In the genomic region with DNA sequence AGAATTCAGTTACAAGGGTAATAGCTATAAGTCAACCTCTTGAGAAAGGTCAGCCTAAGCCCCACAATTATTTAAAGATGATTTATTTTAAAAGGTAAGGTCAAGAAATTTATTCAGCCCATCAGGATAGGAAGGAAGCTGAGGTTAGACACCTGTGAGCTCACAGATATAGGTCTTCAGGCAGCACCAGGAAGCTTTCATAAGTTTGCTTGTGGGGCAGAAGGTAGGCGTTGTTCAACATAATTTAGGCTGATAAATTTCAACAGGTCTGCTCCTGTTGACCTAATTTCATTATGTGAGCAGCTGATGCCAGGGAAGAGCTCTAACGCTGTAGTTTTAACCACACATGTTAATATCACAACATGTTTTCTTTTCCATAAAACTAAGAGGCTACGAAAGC, we compare ENCODE assay signal across 26 cellular contexts.
A peak's percentile ranks its signal among the peaks of the same experiment; 100 is the strongest.
DNase-seq lines count a peak whose midpoint lies in the region; ATAC-seq and TF ChIP-seq lines count a peak whose summit lies in the region.
"Had no signal": no experiment of that assay in that cellular context is flagged by ENCODE, and none has a peak within 500 bp of the region (broad histone marks: within the 10 kb centered on the region; RNA-seq: fewer than 3 reads in every experiment).

No MANE protein-coding gene starts in this region.

- no peaks in the 10 kb centered on the region for H3K9me3 ChIP-seq in spleen
- H3K9me3 ChIP-seq: BE2C, esophagus squamous epithelium, sigmoid colon, SJSA1, stomach had no signal

- H3K4me1 ChIP-seq in spleen, result peaks cover 5 to 82% (median 27%) of the 10 kb centered on the region in 6 donors

- CTCF ChIA-PET in activated CD4-positive, alpha-beta memory T cell treated with anti-CD3 and anti-CD28 coated beads for 36 hours (lab: Charles Lee), result interaction anchor here (0.9 to 1.0 kb wide), 2 partner anchors 9 to 165 kb away, joined by 3 read pairs; a partner anchor contains a TSS
- CTCF ChIA-PET in activated CD4-positive, alpha-beta memory T cell treated with anti-CD3 and anti-CD28 coated beads, Interleukin-2, amount 10 ng/mL, durations not matched to agents 7 days and 5 days (lab: Charles Lee), result interaction anchor here (0.9 to 1.2 kb wide), 3 partner anchors 31 to 151 kb away, joined by 3 read pairs; no protein-coding TSS in a partner anchor
- CTCF ChIA-PET in WTC11 (lab: Charles Lee), result interaction anchor here (0.6 kb wide), 1 partner anchor 76 kb away, joined by 3 read pairs; no protein-coding TSS in a partner anchor

- no peak overlapping the region for H3K4me3 Mint-ChIP-seq in activated CD4-positive, alpha-beta memory T cell treated with anti-CD3 and anti-CD28 coated beads for 36 hours
- H3K4me3 Mint-ChIP-seq in activated CD4-positive, alpha-beta memory T cell treated with anti-CD3 and anti-CD28 coated beads, Interleukin-2, amount 10 ng/mL, durations not matched to agents 7 days and 5 days, result no peak overlapping the region
- no peak overlapping the region for H3K4me3 Mint-ChIP-seq in WTC11

- H3K27ac Mint-ChIP-seq in activated CD4-positive, alpha-beta memory T cell treated with anti-CD3 and anti-CD28 coated beads for 36 hours, result peak overlapping the region; percentile 21
- H3K27ac Mint-ChIP-seq in activated CD4-positive, alpha-beta memory T cell treated with anti-CD3 and anti-CD28 coated beads, Interleukin-2, amount 10 ng/mL, durations not matched to agents 7 days and 5 days, result no peak overlapping the region
- peak overlapping the region; percentile 15; the same call in 1 of the 2 replicates for H3K27ac Mint-ChIP-seq in WTC11

- no peak for DNase-seq in activated CD4-positive, alpha-beta memory T cell treated with anti-CD3 and anti-CD28 coated beads for 36 hours
- no peak for DNase-seq in activated CD4-positive, alpha-beta memory T cell treated with anti-CD3 and anti-CD28 coated beads, Interleukin-2, amount 10 ng/mL, durations not matched to agents 7 days and 5 days
- DNase-seq in WTC11 (ENCODE audit: low spot score) (no peak), left lobe of liver (ENCODE audit: low spot score) (no peak), spleen (no peak)
- DNase-seq in activated CD4-positive, alpha-beta T cell treated with anti-CD3 and anti-CD28 coated beads, Interleukin-2, amount 50 U/mL, for 4 hours, result no peak
- DNase-seq in stimulated activated CD4-positive, alpha-beta T cell treated with anti-CD3 and anti-CD28 coated beads, Interleukin-12 subunit alpha, Interleukin-12 subunit beta, amount 100 ng/mL, for 4 hours, result no peak
- DNase-seq: 8988T; activated CD8-positive, alpha-beta memory T cell treated with anti-CD3 and anti-CD28 coated beads, Interleukin-2, amount 50 U/mL, for 48 hours; activated gamma-delta T cell; BE2C; cerebellar nuclear complex; esophagus squamous epithelium; GF-D8; H7; left colon; NCI-H1417 treated with DMSO at 0.1 percent for 48 hours; NCI-H2171; NCI-H526; PC-3; sigmoid colon; stimulated activated CD4-positive, alpha-beta T cell treated with anti-CD3 and anti-CD28 coated beads, Interleukin-2, amount 100 ng/mL, for 24 hours; stomach had no signal

- H3K4me3 ChIP-seq in spleen, result no peak overlapping the region
- H3K4me3 ChIP-seq: esophagus squamous epithelium, GM12878, sigmoid colon, SJSA1, stomach had no signal

- WGBS in spleen, 5 donors, result 56 to 64% (median 60%) methylated on average over 3 of the region's 3 CpGs

- ATAC-seq in WTC11 (no peak), left lobe of liver (peak; percentile 58), GM21360 (IDR thresholded peaks at IDR 0.05; ENCODE audit: unreplicated experiment) (no peak)
- ATAC-seq: GM12878, left colon, PC-3 had no signal

- peak overlapping the region in 6 of 8 donors; percentile 4 to 58 (median 32) for H3K27ac ChIP-seq in spleen
- H3K27ac ChIP-seq: SJSA1 had no signal

- POLR2A ChIA-PET in activated CD4-positive, alpha-beta memory T cell treated with anti-CD3 and anti-CD28 coated beads for 36 hours (lab: Charles Lee), result interaction anchor here (0.6 to 1.6 kb wide), 2 partner anchors 16 to 114 kb away, joined by 3 to 4 read pairs; no protein-coding TSS in a partner anchor
- POLR2A ChIA-PET in activated CD4-positive, alpha-beta memory T cell treated with anti-CD3 and anti-CD28 coated beads, Interleukin-2, amount 10 ng/mL, durations not matched to agents 7 days and 5 days (lab: Charles Lee), result interaction anchor here (0.8 to 1.1 kb wide), 3 partner anchors 24 to 141 kb away, joined by 3 read pairs; no protein-coding TSS in a partner anchor
- POLR2A ChIA-PET in WTC11 (lab: Charles Lee), result no interaction called here

- no peaks in the 10 kb centered on the region for H3K27me3 Mint-ChIP-seq in activated CD4-positive, alpha-beta memory T cell treated with anti-CD3 and anti-CD28 coated beads for 36 hours
- no peaks in the 10 kb centered on the region for H3K27me3 Mint-ChIP-seq in activated CD4-positive, alpha-beta memory T cell treated with anti-CD3 and anti-CD28 coated beads, Interleukin-2, amount 10 ng/mL, durations not matched to agents 7 days and 5 days
- no peaks in the 10 kb centered on the region for H3K27me3 Mint-ChIP-seq in WTC11 (ENCODE audit: low read depth)

- peaks cover 19% of the 10 kb centered on the region for H3K36me3 Mint-ChIP-seq in activated CD4-positive, alpha-beta memory T cell treated with anti-CD3 and anti-CD28 coated beads for 36 hours
- H3K36me3 Mint-ChIP-seq in activated CD4-positive, alpha-beta memory T cell treated with anti-CD3 and anti-CD28 coated beads, Interleukin-2, amount 10 ng/mL, durations not matched to agents 7 days and 5 days (ENCODE audit: low read depth), result peaks cover 21% of the 10 kb centered on the region
- H3K36me3 Mint-ChIP-seq in WTC11, result no peaks in the 10 kb centered on the region

- no peaks in the 10 kb centered on the region for H3K27me3 ChIP-seq in spleen (replicated peaks in 1 of 7)
- H3K27me3 ChIP-seq: BE2C, esophagus squamous epithelium, sigmoid colon, SJSA1, stomach had no signal

- no peaks in the 10 kb centered on the region for H3K9me3 Mint-ChIP-seq in activated CD4-positive, alpha-beta memory T cell treated with anti-CD3 and anti-CD28 coated beads for 36 hours
- no peaks in the 10 kb centered on the region for H3K9me3 Mint-ChIP-seq in activated CD4-positive, alpha-beta memory T cell treated with anti-CD3 and anti-CD28 coated beads, Interleukin-2, amount 10 ng/mL, durations not matched to agents 7 days and 5 days
- no peaks in the 10 kb centered on the region for H3K9me3 Mint-ChIP-seq in WTC11

- peaks cover 0 to 48% (median 11%) of the 10 kb centered on the region in 6 donors for H3K36me3 ChIP-seq in spleen
- H3K36me3 ChIP-seq: SJSA1 had no signal

- TF ChIP-seq CTCF in WTC11 (IDR thresholded peaks at IDR 0.05) (no peak), spleen (IDR thresholded peaks at IDR 0.05 in 8 of 11, conservative IDR thresholded peaks at IDR 0.05 in 3 of 11) (no peak)

- no peak for TF ChIP-seq POLR2A in spleen (IDR thresholded peaks at IDR 0.05)

- H3K4me1 Mint-ChIP-seq in activated CD4-positive, alpha-beta memory T cell treated with anti-CD3 and anti-CD28 coated beads for 36 hours (ENCODE audit: low read depth), result peaks cover 54% of the 10 kb centered on the region
- peaks cover 19% of the 10 kb centered on the region for H3K4me1 Mint-ChIP-seq in activated CD4-positive, alpha-beta memory T cell treated with anti-CD3 and anti-CD28 coated beads, Interleukin-2, amount 10 ng/mL, durations not matched to agents 7 days and 5 days
- H3K4me1 Mint-ChIP-seq in WTC11, result peaks cover 29% of the 10 kb centered on the region

- intact Hi-C loops in activated CD4-positive, alpha-beta memory T cell treated with anti-CD3 and anti-CD28 coated beads for 36 hours (cut with micrococcal nuclease), result no loop called here
- intact Hi-C loops in spleen (cut with DNase I; ENCODE audit: low total_unique reads), result no loop called here

TF ChIP-seq in WTC11, 78 proteins besides CTCF, POLR2A, EP300 and RAD21 (continues in another document):
- TF ChIP-seq ZNF263 (CRISPR knock-in tag; IDR thresholded peaks at IDR 0.05; ENCODE audit: low read depth), result no peak
- TF ChIP-seq, protein P1, sequence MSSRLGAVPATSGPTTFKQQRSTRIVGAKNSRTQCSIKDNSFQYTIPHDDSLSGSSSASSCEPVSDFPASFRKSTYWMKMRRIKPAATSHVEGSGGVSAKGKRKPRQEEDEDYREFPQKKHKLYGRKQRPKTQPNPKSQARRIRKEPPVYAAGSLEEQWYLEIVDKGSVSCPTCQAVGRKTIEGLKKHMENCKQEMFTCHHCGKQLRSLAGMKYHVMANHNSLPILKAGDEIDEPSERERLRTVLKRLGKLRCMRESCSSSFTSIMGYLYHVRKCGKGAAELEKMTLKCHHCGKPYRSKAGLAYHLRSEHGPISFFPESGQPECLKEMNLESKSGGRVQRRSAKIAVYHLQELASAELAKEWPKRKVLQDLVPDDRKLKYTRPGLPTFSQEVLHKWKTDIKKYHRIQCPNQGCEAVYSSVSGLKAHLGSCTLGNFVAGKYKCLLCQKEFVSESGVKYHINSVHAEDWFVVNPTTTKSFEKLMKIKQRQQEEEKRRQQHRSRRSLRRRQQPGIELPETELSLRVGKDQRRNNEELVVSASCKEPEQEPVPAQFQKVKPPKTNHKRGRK (CRISPR knock-in tag; IDR thresholded peaks at IDR 0.05; ENCODE audit: borderline replicate concordance), result no peak
- TF ChIP-seq, protein P2, sequence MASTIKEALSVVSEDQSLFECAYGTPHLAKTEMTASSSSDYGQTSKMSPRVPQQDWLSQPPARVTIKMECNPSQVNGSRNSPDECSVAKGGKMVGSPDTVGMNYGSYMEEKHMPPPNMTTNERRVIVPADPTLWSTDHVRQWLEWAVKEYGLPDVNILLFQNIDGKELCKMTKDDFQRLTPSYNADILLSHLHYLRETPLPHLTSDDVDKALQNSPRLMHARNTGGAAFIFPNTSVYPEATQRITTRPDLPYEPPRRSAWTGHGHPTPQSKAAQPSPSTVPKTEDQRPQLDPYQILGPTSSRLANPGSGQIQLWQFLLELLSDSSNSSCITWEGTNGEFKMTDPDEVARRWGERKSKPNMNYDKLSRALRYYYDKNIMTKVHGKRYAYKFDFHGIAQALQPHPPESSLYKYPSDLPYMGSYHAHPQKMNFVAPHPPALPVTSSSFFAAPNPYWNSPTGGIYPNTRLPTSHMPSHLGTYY (CRISPR knock-in tag; IDR thresholded peaks at IDR 0.05), result no peak
- TF ChIP-seq, protein P3, sequence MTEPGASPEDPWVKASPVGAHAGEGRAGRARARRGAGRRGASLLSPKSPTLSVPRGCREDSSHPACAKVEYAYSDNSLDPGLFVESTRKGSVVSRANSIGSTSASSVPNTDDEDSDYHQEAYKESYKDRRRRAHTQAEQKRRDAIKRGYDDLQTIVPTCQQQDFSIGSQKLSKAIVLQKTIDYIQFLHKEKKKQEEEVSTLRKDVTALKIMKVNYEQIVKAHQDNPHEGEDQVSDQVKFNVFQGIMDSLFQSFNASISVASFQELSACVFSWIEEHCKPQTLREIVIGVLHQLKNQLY (CRISPR knock-in tag; IDR thresholded peaks at IDR 0.05), result no peak
- TF ChIP-seq, protein P4, sequence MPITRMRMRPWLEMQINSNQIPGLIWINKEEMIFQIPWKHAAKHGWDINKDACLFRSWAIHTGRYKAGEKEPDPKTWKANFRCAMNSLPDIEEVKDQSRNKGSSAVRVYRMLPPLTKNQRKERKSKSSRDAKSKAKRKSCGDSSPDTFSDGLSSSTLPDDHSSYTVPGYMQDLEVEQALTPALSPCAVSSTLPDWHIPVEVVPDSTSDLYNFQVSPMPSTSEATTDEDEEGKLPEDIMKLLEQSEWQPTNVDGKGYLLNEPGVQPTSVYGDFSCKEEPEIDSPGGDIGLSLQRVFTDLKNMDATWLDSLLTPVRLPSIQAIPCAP (CRISPR knock-in tag; IDR thresholded peaks at IDR 0.05), result no peak
- no peak for TF ChIP-seq ESRRA (CRISPR knock-in tag; IDR thresholded peaks at IDR 0.05; ENCODE audit: borderline replicate concordance)
